In genomic region chr1:54274881-54275280, GRCh38 we compare ENCODE assay signal across 1 cellular context.
TF ChIP-seq lines count a peak whose summit lies in the region.

No MANE protein-coding gene starts in this region.

TF ChIP-seq in GM12878, 131 proteins besides CTCF, POLR2A, EP300 and RAD21 (continued from another document):
- TF ChIP-seq IRF3 (IDR thresholded peaks at IDR 0.05): no peak
- TF ChIP-seq CREB1 (IDR thresholded peaks at IDR 0.05; ENCODE audit: low read depth): no peak
- no peak for TF ChIP-seq NFIC (IDR thresholded peaks at IDR 0.05; ENCODE audit: low read depth, low read length)
- TF ChIP-seq BCLAF1 (IDR thresholded peaks at IDR 0.05): no peak
- TF ChIP-seq RBBP5 (conservative IDR thresholded peaks at IDR 0.05): no peak
- TF ChIP-seq ELK1 (IDR thresholded peaks at IDR 0.05; ENCODE audit: low read depth, low read length): no peak
- TF ChIP-seq HSF1 (IDR thresholded peaks at IDR 0.05; ENCODE audit: low read depth, low read length): no peak
- no peak for TF ChIP-seq IRF5 (IDR thresholded peaks at IDR 0.05; ENCODE audit: borderline replicate concordance)
- TF ChIP-seq EED (IDR thresholded peaks at IDR 0.05; ENCODE audit: low read depth): no peak
